ENCODE assay signal across 9 cellular contexts in the genomic region with DNA sequence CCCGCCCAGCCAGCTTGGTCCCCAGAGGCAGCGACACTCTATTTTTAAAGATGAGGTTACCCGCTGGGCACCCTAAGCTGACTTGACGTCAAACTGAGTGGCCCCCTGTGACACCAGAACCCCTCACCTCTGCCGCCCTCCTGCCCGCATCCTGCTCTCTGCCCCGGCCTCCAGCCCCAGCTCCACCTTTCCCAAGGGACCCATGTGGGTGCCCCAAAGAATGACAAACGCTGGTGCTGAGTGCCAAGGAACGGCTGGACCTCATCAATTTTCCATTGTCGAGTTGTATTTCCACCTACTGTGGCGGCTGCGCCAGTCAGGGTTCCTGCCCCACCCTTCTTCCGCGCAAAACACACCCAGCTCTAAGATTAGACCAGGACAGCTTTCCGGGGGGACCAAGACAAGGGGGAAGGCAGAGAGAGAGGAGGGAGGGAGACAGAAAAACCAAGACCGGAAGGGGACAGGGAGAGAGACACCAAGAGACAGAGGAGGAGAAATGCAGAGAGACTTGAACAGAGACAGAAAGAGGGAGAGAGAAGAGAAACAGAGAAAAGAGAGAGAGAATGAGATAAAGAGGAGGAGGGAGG.
DNase-seq lines count a peak whose midpoint lies in the region; ATAC-seq and TF ChIP-seq lines count a peak whose summit lies in the region.
"Had no signal": no experiment of that assay in that cellular context is flagged by ENCODE, and none has a peak within 500 bp of the region (broad histone marks: within the 10 kb centered on the region; RNA-seq: fewer than 3 reads in every experiment).

No MANE protein-coding gene starts in this region.

- H3K9me3 ChIP-seq in SK-N-MC (ENCODE audit: low read depth, low read length), result no peaks in the 10 kb centered on the region
- H3K9me3 ChIP-seq: ovary had no signal

- ATAC-seq in GM19351 (IDR thresholded peaks at IDR 0.05; ENCODE audit: unreplicated experiment) (peak; percentile 12), HG03521 (IDR thresholded peaks at IDR 0.05; ENCODE audit: unreplicated experiment) (no peak), HG03280 (IDR thresholded peaks at IDR 0.05; ENCODE audit: unreplicated experiment) (no peak)

- peak overlapping the region; percentile 85 for H3K9ac ChIP-seq in SK-N-MC (ENCODE audit: insufficient read length)

- DNase-seq in SK-N-MC (ENCODE audit: low read depth, low spot score) (no peak), epithelial cell of esophagus (ENCODE audit: low read depth) (no peak), retina (peak; percentile 16), superior temporal gyrus (ENCODE audit: extremely low spot score) (no peak), DMS 273 treated with DMSO at 0.1 percent for 48 hours (lab: John Stamatoyannopoulos, UW) (no peak)

- no peak for TF ChIP-seq CTCF in epithelial cell of esophagus (IDR thresholded peaks at IDR 0.05; ENCODE audit: insufficient read depth, low read depth, low read length, missing control alignments)

- H3K36me3 ChIP-seq in SK-N-MC (ENCODE audit: insufficient read depth, low read length), result peaks cover 4% of the 10 kb centered on the region; the same call in 1 of the 2 replicates
- H3K36me3 ChIP-seq: ovary had no signal

- H3K4me3 ChIP-seq in SK-N-MC (peak overlapping the region; percentile 88), epithelial cell of esophagus (ENCODE audit: low read length) (peak overlapping the region; percentile 63)

- H3K27ac ChIP-seq in SK-N-MC, result no peak overlapping the region
